11 cellular contexts compared by ENCODE assay signal in the genomic region with DNA sequence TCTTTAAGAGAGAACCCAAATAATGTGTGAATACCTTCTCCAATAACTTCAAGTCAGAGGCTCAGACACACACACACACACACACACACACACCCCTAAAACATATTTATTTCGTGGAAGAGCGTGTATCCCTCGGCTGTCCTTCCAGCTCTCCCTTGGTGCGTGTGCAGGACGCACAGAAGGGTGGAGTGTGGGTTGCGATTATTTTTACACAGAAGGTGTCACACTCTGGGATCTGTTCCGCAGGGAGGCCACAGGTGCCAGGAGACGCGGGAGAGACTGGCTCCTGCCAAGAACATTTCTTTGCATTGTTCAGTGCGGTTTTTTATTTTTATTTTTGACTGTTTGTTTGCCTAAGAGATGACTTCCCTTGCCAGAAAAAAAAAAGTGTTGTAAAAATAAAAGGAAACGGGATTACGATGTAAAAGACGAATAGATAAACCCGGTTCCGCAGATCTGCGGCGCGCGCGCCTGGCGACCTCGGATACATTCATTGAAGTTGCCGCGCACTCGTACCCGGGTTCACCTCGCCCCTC. TPM values are rescaled to one million over a fixed set of nuclear protein-coding genes. Genes with fewer than 3 reads are reported as not detected.
DNase-seq lines count a peak whose midpoint lies in the region; TF ChIP-seq lines count a peak whose summit lies in the region.
"Had no signal": no experiment of that assay in that cellular context is flagged by ENCODE, and none has a peak within 500 bp of the region (broad histone marks: within the 10 kb centered on the region; RNA-seq: fewer than 3 reads in every experiment).

No MANE protein-coding gene starts in this region.

- intact Hi-C loops in spleen (cut with DNase I; ENCODE audit: low total_unique reads), result no loop called here

- no peaks in the 10 kb centered on the region for H3K36me3 ChIP-seq in spleen

- no peaks in the 10 kb centered on the region for H3K36me3 Mint-ChIP-seq in activated T-cell treated with anti-CD3 and anti-CD28 coated beads, Interleukin-2, amount 50 U/mL, for 24 hours (ENCODE audit: low read depth)
- H3K36me3 Mint-ChIP-seq in activated CD4-positive, alpha-beta memory T cell treated with anti-CD3 and anti-CD28 coated beads, Interleukin-2, amount 10 ng/mL, durations not matched to agents 7 days and 5 days (ENCODE audit: low read depth), result peaks cover 6% of the 10 kb centered on the region

- CTCF ChIA-PET in activated CD4-positive, alpha-beta memory T cell treated with anti-CD3 and anti-CD28 coated beads, Interleukin-2, amount 10 ng/mL, durations not matched to agents 7 days and 5 days (lab: Charles Lee), result interaction anchor here (1.0 to 1.3 kb wide), 2 partner anchors 31 to 60 kb away, joined by 3 read pairs; no protein-coding TSS in a partner anchor

- no peak for TF ChIP-seq CTCF in spleen (IDR thresholded peaks at IDR 0.05 in 8 of 11, conservative IDR thresholded peaks at IDR 0.05 in 3 of 11)

- H3K4me3 ChIP-seq in iPS-18c (ENCODE audit: insufficient read depth, low read depth, low read length), result peak overlapping the region; percentile 12; the same call in 1 of the 2 replicates
- peak overlapping the region in 5 of 8 donors; percentile 1 to 69 (median 37) for H3K4me3 ChIP-seq in spleen

- H3K9me3 ChIP-seq in iPS-18c (ENCODE audit: control insufficient read depth, insufficient read depth, low read length), result no peaks in the 10 kb centered on the region
- H3K9me3 ChIP-seq in spleen, result no peaks in the 10 kb centered on the region

- peaks cover 22 to 100% (median 90%) of the 10 kb centered on the region in 7 donors for H3K27me3 ChIP-seq in spleen (replicated peaks in 1 of 7)

- peak overlapping the region; percentile 68 for H3K4me3 Mint-ChIP-seq in activated T-cell treated with anti-CD3 and anti-CD28 coated beads, Interleukin-2, amount 50 U/mL, for 24 hours
- peak overlapping the region; percentile 54 for H3K4me3 Mint-ChIP-seq in activated CD4-positive, alpha-beta memory T cell treated with anti-CD3 and anti-CD28 coated beads, Interleukin-2, amount 10 ng/mL, durations not matched to agents 7 days and 5 days

- POLR2A ChIA-PET in activated CD4-positive, alpha-beta memory T cell treated with anti-CD3 and anti-CD28 coated beads, Interleukin-2, amount 10 ng/mL, durations not matched to agents 7 days and 5 days (lab: Charles Lee), result no interaction called here

- DNase-seq in activated T-cell treated with anti-CD3 and anti-CD28 coated beads, Interleukin-2, amount 50 U/mL, for 24 hours, result peak; percentile 28
- DNase-seq in activated T-cell treated with anti-CD3 and anti-CD28 coated beads for 4 hours (no peak), spleen (no peak), A172 (ENCODE audit: low spot score) (no peak), amygdala (lab: John Stamatoyannopoulos, UW) (no peak)
- no peak for DNase-seq in activated CD4-positive, alpha-beta memory T cell treated with anti-CD3 and anti-CD28 coated beads, Interleukin-2, amount 10 ng/mL, durations not matched to agents 7 days and 5 days
- no peak for DNase-seq in NK-92 treated with Interleukin-12 subunit alpha and Interleukin-12 subunit beta, amount 100 ng/mL, for 24 hours (lab: John Stamatoyannopoulos, UW)
- DNase-seq: SW 1271 had no signal

- H3K27me3 Mint-ChIP-seq in activated T-cell treated with anti-CD3 and anti-CD28 coated beads, Interleukin-2, amount 50 U/mL, for 24 hours, result peaks cover 92% of the 10 kb centered on the region
- peaks cover 81% of the 10 kb centered on the region for H3K27me3 Mint-ChIP-seq in activated CD4-positive, alpha-beta memory T cell treated with anti-CD3 and anti-CD28 coated beads, Interleukin-2, amount 10 ng/mL, durations not matched to agents 7 days and 5 days

- H3K4me1 ChIP-seq in spleen, result peaks cover 10 to 33% (median 28%) of the 10 kb centered on the region in 6 donors

- H3K9me3 Mint-ChIP-seq in activated T-cell treated with anti-CD3 and anti-CD28 coated beads, Interleukin-2, amount 50 U/mL, for 24 hours, result no peaks in the 10 kb centered on the region
- H3K9me3 Mint-ChIP-seq in activated CD4-positive, alpha-beta memory T cell treated with anti-CD3 and anti-CD28 coated beads, Interleukin-2, amount 10 ng/mL, durations not matched to agents 7 days and 5 days, result no peaks in the 10 kb centered on the region

- TF ChIP-seq POLR2A in spleen (IDR thresholded peaks at IDR 0.05), result no peak

- peaks cover 26% of the 10 kb centered on the region for H3K4me1 Mint-ChIP-seq in activated T-cell treated with anti-CD3 and anti-CD28 coated beads, Interleukin-2, amount 50 U/mL, for 24 hours (ENCODE audit: low read depth)
- peaks cover 26% of the 10 kb centered on the region for H3K4me1 Mint-ChIP-seq in activated CD4-positive, alpha-beta memory T cell treated with anti-CD3 and anti-CD28 coated beads, Interleukin-2, amount 10 ng/mL, durations not matched to agents 7 days and 5 days

- no peak overlapping the region for H3K27ac ChIP-seq in spleen

- 5 to 12% (median 8%) methylated on average over 27 of the region's 27 CpGs for WGBS in spleen, 5 donors

- no peak overlapping the region for H3K27ac Mint-ChIP-seq in activated T-cell treated with anti-CD3 and anti-CD28 coated beads, Interleukin-2, amount 50 U/mL, for 24 hours
- H3K27ac Mint-ChIP-seq in activated CD4-positive, alpha-beta memory T cell treated with anti-CD3 and anti-CD28 coated beads, Interleukin-2, amount 10 ng/mL, durations not matched to agents 7 days and 5 days, result peak overlapping the region; percentile 40

RNA-seq across cellular contexts. Expression of a gene that starts 11.9 kb away (rescaled TPM):
- total RNA-seq in activated CD4-positive, alpha-beta memory T cell treated with anti-CD3 and anti-CD28 coated beads, Interleukin-2, amount 10 ng/mL, durations not matched to agents 7 days and 5 days, result not detected
- not detected for total RNA-seq in spleen
- polyA plus RNA-seq in spleen, result under 1 TPM in 1 of 3 donors, not detected in 2; 0.05 TPM
- 3.3 and 5.0 TPM in 2 replicates for total RNA-seq in A172 (2014; rRNA removed; shearing (Covaris generic))
- total RNA-seq: frontal cortex had no signal

RNA-seq across cellular contexts. Expression of a gene that starts 47.2 kb away (rescaled TPM):
- not detected for total RNA-seq in activated CD4-positive, alpha-beta memory T cell treated with anti-CD3 and anti-CD28 coated beads, Interleukin-2, amount 10 ng/mL, durations not matched to agents 7 days and 5 days
- total RNA-seq in spleen, result not detected
- polyA plus RNA-seq in spleen, result under 1 TPM in 2 of 3 donors, not detected in 1; 0.06 to 0.11 TPM
- total RNA-seq in A172 (2014; rRNA removed; shearing (Covaris generic)), result 0.93 TPM in 1 of 2 replicates, not detected in the other
- total RNA-seq: frontal cortex had no signal

RNA-seq across cellular contexts. Expression of a gene that starts 52.8 kb away (rescaled TPM):
- total RNA-seq in activated CD4-positive, alpha-beta memory T cell treated with anti-CD3 and anti-CD28 coated beads, Interleukin-2, amount 10 ng/mL, durations not matched to agents 7 days and 5 days, result not detected
- total RNA-seq in spleen, result under 1 TPM in 2 of 7 donors, not detected in 5; 0.60 to 0.76 TPM
- polyA plus RNA-seq in spleen, result under 1 TPM in 2 of 3 donors, not detected in 1; 0.05 to 0.11 TPM
- 0.14 TPM in 1 of 2 replicates, not detected in the other for total RNA-seq in A172 (2014; rRNA removed; shearing (Covaris generic))
- total RNA-seq: frontal cortex had no signal
- polyA plus RNA-seq: BJ had no signal
